ENCODE assay signal across 1 cellular context in genomic region chr11:107590460-107591097, GRCh38.
TF ChIP-seq lines count a peak whose summit lies in the region.

No MANE protein-coding gene starts in this region.

TF ChIP-seq in GM23338, 12 proteins besides CTCF, POLR2A, EP300 and RAD21 (continued from another document):
- TF ChIP-seq ZNF462 (CRISPR knock-in tag; IDR thresholded peaks at IDR 0.05) (no peak), EZH2 (IDR thresholded peaks at IDR 0.05; ENCODE audit: low read depth, unreplicated experiment) (no peak), EZH2phosphoT487 (IDR thresholded peaks at IDR 0.05; ENCODE audit: unreplicated experiment) (no peak), CREB1 (CRISPR knock-in tag; IDR thresholded peaks at IDR 0.05; ENCODE audit: low read depth) (no peak), POLR2AphosphoS5 (IDR thresholded peaks at IDR 0.05; ENCODE audit: low read depth) (no peak), ETS1 (IDR thresholded peaks at IDR 0.05) (no peak), STAT1 (IDR thresholded peaks at IDR 0.05; ENCODE audit: unreplicated experiment) (no peak)
